Comparison of ENCODE assay signal across 1 cellular context in genomic region chr1:118995312-118996016, GRCh38.
TF ChIP-seq lines count a peak whose summit lies in the region.

No MANE protein-coding gene starts in this region.

TF ChIP-seq in IMR-90, 13 proteins besides CTCF, POLR2A, EP300 and RAD21 (continued from another document):
- TF ChIP-seq CHD1 (IDR thresholded peaks at IDR 0.05; ENCODE audit: low read depth, low read length) (no peak), MAZ (IDR thresholded peaks at IDR 0.05; ENCODE audit: borderline replicate concordance, low read depth, low read length) (no peak), RCOR1 (IDR thresholded peaks at IDR 0.05; ENCODE audit: insufficient replicate concordance, low read length) (no peak), SMC3 (IDR thresholded peaks at IDR 0.05; ENCODE audit: low read depth, low read length) (no peak), FOS (IDR thresholded peaks at IDR 0.05; ENCODE audit: low read depth, low read length) (no peak)
- TF ChIP-seq, protein P1, sequence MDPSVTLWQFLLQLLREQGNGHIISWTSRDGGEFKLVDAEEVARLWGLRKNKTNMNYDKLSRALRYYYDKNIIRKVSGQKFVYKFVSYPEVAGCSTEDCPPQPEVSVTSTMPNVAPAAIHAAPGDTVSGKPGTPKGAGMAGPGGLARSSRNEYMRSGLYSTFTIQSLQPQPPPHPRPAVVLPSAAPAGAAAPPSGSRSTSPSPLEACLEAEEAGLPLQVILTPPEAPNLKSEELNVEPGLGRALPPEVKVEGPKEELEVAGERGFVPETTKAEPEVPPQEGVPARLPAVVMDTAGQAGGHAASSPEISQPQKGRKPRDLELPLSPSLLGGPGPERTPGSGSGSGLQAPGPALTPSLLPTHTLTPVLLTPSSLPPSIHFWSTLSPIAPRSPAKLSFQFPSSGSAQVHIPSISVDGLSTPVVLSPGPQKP (IDR thresholded peaks at IDR 0.05; ENCODE audit: borderline replicate concordance, low read depth, low read length) = no peak
- TF ChIP-seq, protein P2, sequence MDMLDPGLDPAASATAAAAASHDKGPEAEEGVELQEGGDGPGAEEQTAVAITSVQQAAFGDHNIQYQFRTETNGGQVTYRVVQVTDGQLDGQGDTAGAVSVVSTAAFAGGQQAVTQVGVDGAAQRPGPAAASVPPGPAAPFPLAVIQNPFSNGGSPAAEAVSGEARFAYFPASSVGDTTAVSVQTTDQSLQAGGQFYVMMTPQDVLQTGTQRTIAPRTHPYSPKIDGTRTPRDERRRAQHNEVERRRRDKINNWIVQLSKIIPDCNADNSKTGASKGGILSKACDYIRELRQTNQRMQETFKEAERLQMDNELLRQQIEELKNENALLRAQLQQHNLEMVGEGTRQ (IDR thresholded peaks at IDR 0.05; ENCODE audit: low read depth, low read length) = no peak
